19 cellular contexts compared by ENCODE assay signal in genomic region chr5:36908544-36909260, GRCh38.
DNase-seq lines count a peak whose midpoint lies in the region; ATAC-seq and TF ChIP-seq lines count a peak whose summit lies in the region.
"Had no signal": no experiment of that assay in that cellular context is flagged by ENCODE, and none has a peak within 500 bp of the region (broad histone marks: within the 10 kb centered on the region; RNA-seq: fewer than 3 reads in every experiment).

No MANE protein-coding gene starts in this region.

- no peaks in the 10 kb centered on the region for H3K27me3 ChIP-seq in GM06990 (replicated peaks; ENCODE audit: control insufficient read depth, insufficient read depth, low read length)
- H3K27me3 ChIP-seq: BE2C, colonic mucosa had no signal

- peak; percentile 12 for DNase-seq in GM06990 (ENCODE audit: extremely low read depth, insufficient read length)
- DNase-seq in fibroblast of gingiva (ENCODE audit: low read depth) = peak; percentile 3
- no peak for DNase-seq in AG20443 (ENCODE audit: low spot score)
- no peak for DNase-seq in globus pallidus (ENCODE audit: low spot score)
- DNase-seq: activated CD4-positive, alpha-beta T cell treated with anti-CD3 and anti-CD28 coated beads for 48 hours; activated CD8-positive, alpha-beta memory T cell treated with anti-CD3 and anti-CD28 coated beads, Interleukin-2, amount 50 U/mL, for 48 hours; activated gamma-delta T cell treated with Interleukin-2 at 50 U/mL for 16 hours; BE2C; colonic mucosa; GOT3; naive thymus-derived CD8-positive, alpha-beta T cell; NCI-H2227 treated with DMSO at 0.1 percent for 48 hours; small intestine; stimulated activated CD4-positive, alpha-beta T cell treated with anti-CD3 and anti-CD28 coated beads, Interleukin-4, amount 100 ng/mL, for 4 hours had no signal

- no peak overlapping the region for H3K4me3 ChIP-seq in GM06990 (replicated peaks; ENCODE audit: low read depth, low read length)
- H3K4me3 ChIP-seq: colonic mucosa had no signal

- no peaks in the 10 kb centered on the region for H3K36me3 ChIP-seq in GM06990 (ENCODE audit: control insufficient read depth, insufficient read depth, low read length)
- H3K36me3 ChIP-seq: BE2C, colonic mucosa had no signal

- no peak for TF ChIP-seq CTCF in GM06990 (IDR thresholded peaks at IDR 0.05; ENCODE audit: insufficient read depth, low read length, poor library complexity, severe bottlenecking)

- peak; percentile 62 for ATAC-seq in GM19395 (IDR thresholded peaks at IDR 0.05; ENCODE audit: unreplicated experiment)
- ATAC-seq in HG03342 (IDR thresholded peaks at IDR 0.05; ENCODE audit: unreplicated experiment) = peak; percentile 52
- no peak for ATAC-seq in GM19324 (IDR thresholded peaks at IDR 0.05; ENCODE audit: low FRiP score, unreplicated experiment)
- ATAC-seq in GM18519 (IDR thresholded peaks at IDR 0.05; ENCODE audit: low FRiP score, unreplicated experiment) = no peak
- ATAC-seq: HepG2; naive thymus-derived CD8-positive, alpha-beta T cell had no signal

Comparison
In these comparisons a context has a peak if more than half of its experiments do, and no peak if none do; other contexts are left out.
1. DNase-seq: peak in GM06990 (single experiment) and fibroblast of gingiva (single experiment); none in AG20443 (single experiment) and globus pallidus (single experiment).
2. ATAC-seq: peak in GM19395 (single experiment) and HG03342 (single experiment); none in GM19324 (single experiment) and GM18519 (single experiment).